1 cellular context compared by ENCODE assay signal in the genomic region with DNA sequence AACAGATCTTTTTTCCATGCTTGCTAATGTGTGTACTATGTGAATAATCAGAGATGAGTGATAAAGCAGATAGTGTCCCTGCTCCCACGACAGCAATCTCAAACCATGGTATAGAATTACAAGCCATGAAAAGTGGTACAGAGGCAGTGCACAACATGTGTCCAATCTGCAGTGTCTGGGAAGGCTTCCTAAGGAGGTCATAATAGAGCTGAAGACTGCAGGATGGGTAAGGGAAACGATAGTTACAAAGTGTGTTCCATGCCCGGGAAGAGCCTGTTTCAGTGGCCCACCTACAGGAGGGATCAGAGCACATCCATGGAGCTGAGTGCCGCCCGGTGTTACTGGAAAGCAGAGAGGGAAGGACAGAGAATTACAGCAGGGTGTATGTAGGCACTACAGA.
TF ChIP-seq lines count a peak whose summit lies in the region.

No MANE protein-coding gene starts in this region.

TF ChIP-seq in H1, 55 proteins besides CTCF, POLR2A, EP300 and RAD21:
- TF ChIP-seq JUN (IDR thresholded peaks at IDR 0.05; ENCODE audit: low read depth, low read length) (no peak), CTBP2 (IDR thresholded peaks at IDR 0.05; ENCODE audit: borderline replicate concordance, insufficient read depth, insufficient read length, low read length) (no peak), KDM5A (IDR thresholded peaks at IDR 0.05; ENCODE audit: low read length) (no peak), YY1 (IDR thresholded peaks at IDR 0.05; ENCODE audit: low read depth, low read length) (no peak), CEBPB (IDR thresholded peaks at IDR 0.05; ENCODE audit: low read depth, low read length) (no peak), TAF7 (optimal IDR thresholded peaks at IDR 0.05; ENCODE audit: borderline replicate concordance, low read depth, low read length) (no peak), RBBP5 (IDR thresholded peaks at IDR 0.05; ENCODE audit: borderline replicate concordance, low read depth, low read length) (no peak), JUND (IDR thresholded peaks at IDR 0.05; ENCODE audit: low read length) (no peak), TEAD4 (IDR thresholded peaks at IDR 0.05; ENCODE audit: low read depth, low read length) (no peak), CHD1 (IDR thresholded peaks at IDR 0.05; ENCODE audit: low read depth, low read length) (no peak), SIRT6 (IDR thresholded peaks at IDR 0.05; ENCODE audit: low read length) (no peak), SP2 (IDR thresholded peaks at IDR 0.05; ENCODE audit: low read length) (no peak), SP1 (IDR thresholded peaks at IDR 0.05; ENCODE audit: low read depth, low read length) (no peak), SRF (IDR thresholded peaks at IDR 0.05; ENCODE audit: low read depth, low read length) (no peak), CREB1 (IDR thresholded peaks at IDR 0.05) (no peak)
- TF ChIP-seq, protein P1, sequence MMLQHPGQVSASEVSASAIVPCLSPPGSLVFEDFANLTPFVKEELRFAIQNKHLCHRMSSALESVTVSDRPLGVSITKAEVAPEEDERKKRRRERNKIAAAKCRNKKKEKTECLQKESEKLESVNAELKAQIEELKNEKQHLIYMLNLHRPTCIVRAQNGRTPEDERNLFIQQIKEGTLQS (IDR thresholded peaks at IDR 0.05; ENCODE audit: insufficient read depth, low read depth, low read length): no peak
- TF ChIP-seq, protein P2, sequence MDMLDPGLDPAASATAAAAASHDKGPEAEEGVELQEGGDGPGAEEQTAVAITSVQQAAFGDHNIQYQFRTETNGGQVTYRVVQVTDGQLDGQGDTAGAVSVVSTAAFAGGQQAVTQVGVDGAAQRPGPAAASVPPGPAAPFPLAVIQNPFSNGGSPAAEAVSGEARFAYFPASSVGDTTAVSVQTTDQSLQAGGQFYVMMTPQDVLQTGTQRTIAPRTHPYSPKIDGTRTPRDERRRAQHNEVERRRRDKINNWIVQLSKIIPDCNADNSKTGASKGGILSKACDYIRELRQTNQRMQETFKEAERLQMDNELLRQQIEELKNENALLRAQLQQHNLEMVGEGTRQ (IDR thresholded peaks at IDR 0.05; ENCODE audit: low read length): no peak
- TF ChIP-seq, protein P3, sequence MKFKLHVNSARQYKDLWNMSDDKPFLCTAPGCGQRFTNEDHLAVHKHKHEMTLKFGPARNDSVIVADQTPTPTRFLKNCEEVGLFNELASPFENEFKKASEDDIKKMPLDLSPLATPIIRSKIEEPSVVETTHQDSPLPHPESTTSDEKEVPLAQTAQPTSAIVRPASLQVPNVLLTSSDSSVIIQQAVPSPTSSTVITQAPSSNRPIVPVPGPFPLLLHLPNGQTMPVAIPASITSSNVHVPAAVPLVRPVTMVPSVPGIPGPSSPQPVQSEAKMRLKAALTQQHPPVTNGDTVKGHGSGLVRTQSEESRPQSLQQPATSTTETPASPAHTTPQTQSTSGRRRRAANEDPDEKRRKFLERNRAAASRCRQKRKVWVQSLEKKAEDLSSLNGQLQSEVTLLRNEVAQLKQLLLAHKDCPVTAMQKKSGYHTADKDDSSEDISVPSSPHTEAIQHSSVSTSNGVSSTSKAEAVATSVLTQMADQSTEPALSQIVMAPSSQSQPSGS (IDR thresholded peaks at IDR 0.05; ENCODE audit: low read length): no peak
